ENCODE assay signal across 1 cellular context in the genomic region with DNA sequence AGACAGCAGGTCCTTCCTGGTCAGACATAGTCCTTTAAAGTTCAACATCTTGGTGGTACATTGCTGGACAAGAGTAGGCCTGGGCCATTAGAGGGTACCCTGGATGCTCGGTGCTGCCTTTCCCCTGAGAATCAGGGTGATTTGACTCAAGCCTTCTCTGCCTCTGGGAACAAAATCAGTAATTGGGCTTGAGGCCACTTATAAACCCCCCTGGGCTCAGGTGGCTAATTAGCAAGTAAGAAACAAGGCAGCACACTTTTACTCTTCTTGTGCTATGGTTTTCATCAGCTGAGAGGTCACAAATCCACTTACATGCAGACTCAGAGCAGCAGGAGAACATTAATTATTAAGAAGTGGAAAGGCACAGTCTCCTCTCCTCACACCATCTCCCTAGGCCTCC.
TF ChIP-seq lines count a peak whose summit lies in the region.

No MANE protein-coding gene starts in this region.

TF ChIP-seq in HCT116, 20 proteins besides CTCF, POLR2A, EP300 and RAD21 (continued from another document):
- TF ChIP-seq, protein P1, sequence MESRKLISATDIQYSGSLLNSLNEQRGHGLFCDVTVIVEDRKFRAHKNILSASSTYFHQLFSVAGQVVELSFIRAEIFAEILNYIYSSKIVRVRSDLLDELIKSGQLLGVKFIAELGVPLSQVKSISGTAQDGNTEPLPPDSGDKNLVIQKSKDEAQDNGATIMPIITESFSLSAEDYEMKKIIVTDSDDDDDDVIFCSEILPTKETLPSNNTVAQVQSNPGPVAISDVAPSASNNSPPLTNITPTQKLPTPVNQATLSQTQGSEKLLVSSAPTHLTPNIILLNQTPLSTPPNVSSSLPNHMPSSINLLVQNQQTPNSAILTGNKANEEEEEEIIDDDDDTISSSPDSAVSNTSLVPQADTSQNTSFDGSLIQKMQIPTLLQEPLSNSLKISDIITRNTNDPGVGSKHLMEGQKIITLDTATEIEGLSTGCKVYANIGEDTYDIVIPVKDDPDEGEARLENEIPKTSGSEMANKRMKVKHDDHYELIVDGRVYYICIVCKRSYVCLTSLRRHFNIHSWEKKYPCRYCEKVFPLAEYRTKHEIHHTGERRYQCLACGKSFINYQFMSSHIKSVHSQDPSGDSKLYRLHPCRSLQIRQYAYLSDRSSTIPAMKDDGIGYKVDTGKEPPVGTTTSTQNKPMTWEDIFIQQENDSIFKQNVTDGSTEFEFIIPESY (IDR thresholded peaks at IDR 0.05; ENCODE audit: extremely low read depth, insufficient replicate concordance, low read length), result no peak
- TF ChIP-seq JUND (IDR thresholded peaks at IDR 0.05) (no peak), EZH2phosphoT487 (IDR thresholded peaks at IDR 0.05; ENCODE audit: borderline replicate concordance) (no peak), YY1 (IDR thresholded peaks at IDR 0.05; ENCODE audit: extremely low read depth, insufficient replicate concordance, low read depth, low read length) (no peak)
- TF ChIP-seq, protein P2, sequence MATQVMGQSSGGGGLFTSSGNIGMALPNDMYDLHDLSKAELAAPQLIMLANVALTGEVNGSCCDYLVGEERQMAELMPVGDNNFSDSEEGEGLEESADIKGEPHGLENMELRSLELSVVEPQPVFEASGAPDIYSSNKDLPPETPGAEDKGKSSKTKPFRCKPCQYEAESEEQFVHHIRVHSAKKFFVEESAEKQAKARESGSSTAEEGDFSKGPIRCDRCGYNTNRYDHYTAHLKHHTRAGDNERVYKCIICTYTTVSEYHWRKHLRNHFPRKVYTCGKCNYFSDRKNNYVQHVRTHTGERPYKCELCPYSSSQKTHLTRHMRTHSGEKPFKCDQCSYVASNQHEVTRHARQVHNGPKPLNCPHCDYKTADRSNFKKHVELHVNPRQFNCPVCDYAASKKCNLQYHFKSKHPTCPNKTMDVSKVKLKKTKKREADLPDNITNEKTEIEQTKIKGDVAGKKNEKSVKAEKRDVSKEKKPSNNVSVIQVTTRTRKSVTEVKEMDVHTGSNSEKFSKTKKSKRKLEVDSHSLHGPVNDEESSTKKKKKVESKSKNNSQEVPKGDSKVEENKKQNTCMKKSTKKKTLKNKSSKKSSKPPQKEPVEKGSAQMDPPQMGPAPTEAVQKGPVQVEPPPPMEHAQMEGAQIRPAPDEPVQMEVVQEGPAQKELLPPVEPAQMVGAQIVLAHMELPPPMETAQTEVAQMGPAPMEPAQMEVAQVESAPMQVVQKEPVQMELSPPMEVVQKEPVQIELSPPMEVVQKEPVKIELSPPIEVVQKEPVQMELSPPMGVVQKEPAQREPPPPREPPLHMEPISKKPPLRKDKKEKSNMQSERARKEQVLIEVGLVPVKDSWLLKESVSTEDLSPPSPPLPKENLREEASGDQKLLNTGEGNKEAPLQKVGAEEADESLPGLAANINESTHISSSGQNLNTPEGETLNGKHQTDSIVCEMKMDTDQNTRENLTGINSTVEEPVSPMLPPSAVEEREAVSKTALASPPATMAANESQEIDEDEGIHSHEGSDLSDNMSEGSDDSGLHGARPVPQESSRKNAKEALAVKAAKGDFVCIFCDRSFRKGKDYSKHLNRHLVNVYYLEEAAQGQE (IDR thresholded peaks at IDR 0.05; ENCODE audit: low read depth), result no peak
